ENCODE assay signal across 14 cellular contexts in the genomic region with DNA sequence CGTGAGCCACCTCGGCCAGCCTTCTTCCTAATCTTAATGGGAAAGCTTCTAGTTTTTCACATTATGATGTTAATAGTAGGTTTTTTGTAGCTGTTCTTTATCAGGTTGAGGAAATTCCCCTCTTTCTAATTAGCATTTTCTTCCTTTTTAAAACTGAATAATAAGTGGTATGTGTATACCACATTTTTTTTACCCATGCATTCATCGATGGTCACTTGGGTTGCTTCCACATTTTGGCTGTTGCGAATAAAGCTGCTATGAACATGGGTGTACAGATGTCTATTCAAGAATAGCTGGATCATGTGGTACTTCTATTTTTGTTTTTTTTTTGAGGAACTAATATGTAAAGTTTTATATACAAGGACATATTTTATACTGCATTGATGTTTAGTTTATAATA. TPM values are rescaled to one million over a fixed set of nuclear protein-coding genes. Genes with fewer than 3 reads are reported as not detected.
A peak's percentile ranks its signal among the peaks of the same experiment; 100 is the strongest.
DNase-seq lines count a peak whose midpoint lies in the region; ATAC-seq and TF ChIP-seq lines count a peak whose summit lies in the region.
"Had no signal": no experiment of that assay in that cellular context is flagged by ENCODE, and none has a peak within 500 bp of the region (broad histone marks: within the 10 kb centered on the region; RNA-seq: fewer than 3 reads in every experiment).

No MANE protein-coding gene starts in this region.

- H3K27me3 Mint-ChIP-seq in naive thymus-derived CD4-positive, alpha-beta T cell = no peaks in the 10 kb centered on the region
- H3K27me3 Mint-ChIP-seq: CD8-positive, alpha-beta memory T cell; IgD-negative memory B cell had no signal

- TF ChIP-seq POLR2A in lower leg skin (IDR thresholded peaks at IDR 0.05) = no peak

- ATAC-seq in naive thymus-derived CD4-positive, alpha-beta T cell = peak; percentile 31
- ATAC-seq in GM19035 (IDR thresholded peaks at IDR 0.05; ENCODE audit: unreplicated experiment) = no peak
- ATAC-seq: A549 had no signal

- H3K9me3 ChIP-seq in naive thymus-derived CD4-positive, alpha-beta T cell (ENCODE audit: control insufficient read depth in 2 of 3, low read length in 3 of 3) = no peaks in the 10 kb centered on the region
- H3K9me3 ChIP-seq: HAP-1 had no signal

- H3K36me3 Mint-ChIP-seq in naive thymus-derived CD4-positive, alpha-beta T cell = peaks cover 14 to 59% (median 51%) of the 10 kb centered on the region in 5 donors

- peaks cover 0 to 12% (median 1%) of the 10 kb centered on the region in 11 donors for H3K9me3 Mint-ChIP-seq in naive thymus-derived CD4-positive, alpha-beta T cell
- H3K9me3 Mint-ChIP-seq: CD8-positive, alpha-beta memory T cell had no signal

- peak; percentile 37 for DNase-seq in MV-4-11 (lab: John Stamatoyannopoulos, UW)
- DNase-seq in astrocyte of the hippocampus (ENCODE audit: low read depth, low spot score) = peak; percentile 23
- DNase-seq in naive thymus-derived CD4-positive, alpha-beta T cell = no peak
- no peak for DNase-seq in lower leg skin (ENCODE audit: low spot score in 2 of 2)
- no peak for DNase-seq in stimulated activated CD4-positive, alpha-beta T cell treated with anti-CD3 and anti-CD28 coated beads, Interleukin-1b, Interleukin-23, amount 100 ng/mL, for 48 hours
- DNase-seq: Caco-2; CD8-positive, alpha-beta memory T cell; DMS53; GF-D8 had no signal

- no peak overlapping the region for H3K4me3 ChIP-seq in naive thymus-derived CD4-positive, alpha-beta T cell (ENCODE audit: low read length)
- H3K4me3 ChIP-seq in lower leg skin (ENCODE audit: low read depth, poor library complexity, severe bottlenecking) = no peak overlapping the region
- H3K4me3 ChIP-seq: A549, HAP-1 had no signal

- no peaks in the 10 kb centered on the region for H3K4me1 ChIP-seq in naive thymus-derived CD4-positive, alpha-beta T cell (ENCODE audit: control insufficient read depth in 2 of 2, insufficient read depth in 2 of 2, low read length in 2 of 2)
- H3K4me1 ChIP-seq: A549, Caco-2, HAP-1 had no signal

- POLR2A ChIA-PET in naive thymus-derived CD4-positive, alpha-beta T cell (lab: Charles Lee) = no interaction called here

- H3K4me1 Mint-ChIP-seq in naive thymus-derived CD4-positive, alpha-beta T cell = peaks cover 5 to 35% (median 27%) of the 10 kb centered on the region in 7 donors

- H3K4me3 Mint-ChIP-seq in naive thymus-derived CD4-positive, alpha-beta T cell = no peak overlapping the region
- H3K4me3 Mint-ChIP-seq: CD14-positive monocyte; CD8-positive, alpha-beta memory T cell had no signal

- WGBS in lower leg skin, 2 donors = 84% methylated on average over 4 of the region's 4 CpGs

- no peak for TF ChIP-seq CTCF in lower leg skin (IDR thresholded peaks at IDR 0.05)

- H3K27ac Mint-ChIP-seq in naive thymus-derived CD4-positive, alpha-beta T cell = no peak overlapping the region
- H3K27ac Mint-ChIP-seq: CD8-positive, alpha-beta memory T cell had no signal

- CTCF ChIA-PET in naive thymus-derived CD4-positive, alpha-beta T cell (lab: Charles Lee) = no interaction called here

- intact Hi-C loops in naive thymus-derived CD4-positive, alpha-beta T cell (cut with micrococcal nuclease) = no loop called here
- intact Hi-C loops in lower leg skin (cut with DNase I; ENCODE audit: low total_unique reads) = no loop called here

- peaks cover 3 to 32% (median 6%) of the 10 kb centered on the region in 3 experiments for H3K36me3 ChIP-seq in naive thymus-derived CD4-positive, alpha-beta T cell (ENCODE audit: control insufficient read depth in 2 of 3, insufficient read depth in 3 of 3, low read length in 3 of 3)

- H3K27me3 ChIP-seq in naive thymus-derived CD4-positive, alpha-beta T cell (ENCODE audit: control insufficient read depth in 2 of 2, insufficient read depth in 2 of 2, low read length in 2 of 2) = no peaks in the 10 kb centered on the region

- H3K27ac ChIP-seq in naive thymus-derived CD4-positive, alpha-beta T cell (ENCODE audit: low read depth, low read length) = no peak overlapping the region
- H3K27ac ChIP-seq: A549 had no signal

RNA-seq across cellular contexts. Expression of gene NRF1, which starts 44.3 kb away (rescaled TPM):
- total RNA-seq in naive thymus-derived CD4-positive, alpha-beta T cell = 10 to 100 TPM; 25.8 to 49.3 (median 35.3) TPM
- polyA plus RNA-seq in naive thymus-derived CD4-positive, alpha-beta T cell = 10 to 100 TPM; 24.7 to 37.7 TPM
- 10 to 100 TPM; 16.4 to 22.6 (median 18.9) TPM for total RNA-seq in lower leg skin

Comparison
In these comparisons a context has a peak if more than half of its experiments do, and no peak if none do; other contexts are left out.
1. DNase-seq: peak in MV-4-11 (single experiment) and astrocyte of the hippocampus (single experiment); none in naive thymus-derived CD4-positive, alpha-beta T cell (0 of 9), lower leg skin (0 of 2) and stimulated activated CD4-positive, alpha-beta T cell treated with anti-CD3 and anti-CD28 coated beads, Interleukin-1b, Interleukin-23, amount 100 ng/mL, for 48 hours (single experiment).